ENCODE assay signal across 12 cellular contexts in the genomic region with DNA sequence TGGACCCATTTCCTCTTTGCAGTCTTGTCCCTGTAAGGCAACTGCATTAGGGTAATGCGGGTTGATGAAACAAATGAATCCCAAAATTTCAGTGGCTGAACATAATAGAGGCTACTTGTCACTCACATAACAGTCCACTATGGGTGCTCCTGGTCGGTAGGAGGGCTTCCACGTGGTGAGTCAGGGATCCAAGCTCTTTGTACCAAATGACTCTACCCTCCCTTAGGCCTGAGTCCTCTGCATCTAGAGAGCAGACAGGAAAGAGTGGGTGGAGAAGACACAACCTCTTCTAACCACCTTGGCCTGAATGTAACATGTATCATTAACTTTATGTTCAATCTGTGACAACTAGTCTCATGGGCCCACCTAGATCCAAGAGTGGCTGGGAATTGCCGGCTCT.
DNase-seq lines count a peak whose midpoint lies in the region; ATAC-seq and TF ChIP-seq lines count a peak whose summit lies in the region.
"Had no signal": no experiment of that assay in that cellular context is flagged by ENCODE, and none has a peak within 500 bp of the region (broad histone marks: within the 10 kb centered on the region; RNA-seq: fewer than 3 reads in every experiment).

No MANE protein-coding gene starts in this region.

- in situ Hi-C loops in KBM-7 (cut with MboI; ENCODE audit: low pct_unique_long_range_greater_than_20kb, low sequenced_read_pairs): no loop called here

- H3K27me3 Mint-ChIP-seq in type B pancreatic cell (no peaks in the 10 kb centered on the region), Caco-2 (ENCODE audit: insufficient read depth, unreplicated experiment) (no peaks in the 10 kb centered on the region)
- H3K27me3 Mint-ChIP-seq: activated B cell treated with CpG ODN at 0.5 μM for 24 hours had no signal

- no peaks in the 10 kb centered on the region for H3K79me2 ChIP-seq in osteoblast (ENCODE audit: insufficient read depth, low read length)

- CTCF ChIA-PET in Caco-2 (lab: Charles Lee): no interaction called here

- H3K36me3 ChIP-seq in osteoblast (ENCODE audit: insufficient read depth, low read length) (no peaks in the 10 kb centered on the region), Caco-2 (ENCODE audit: control insufficient read depth, insufficient read depth, low read length) (no peaks in the 10 kb centered on the region)

- ATAC-seq in GM18502 (IDR thresholded peaks at IDR 0.05; ENCODE audit: poor library complexity, unreplicated experiment): peak; percentile 69
- peak; percentile 61 for ATAC-seq in GM21360 (IDR thresholded peaks at IDR 0.05; ENCODE audit: unreplicated experiment)
- peak; percentile 71 for ATAC-seq in HG03520 (IDR thresholded peaks at IDR 0.05; ENCODE audit: unreplicated experiment)

- no peak overlapping the region for H3K4me2 ChIP-seq in osteoblast (ENCODE audit: insufficient read depth, low read length)

- TF ChIP-seq CTCF in osteoblast (IDR thresholded peaks at IDR 0.05; ENCODE audit: extremely low read depth, low read depth, low read length): no peak
- no peak for TF ChIP-seq CTCF in type B pancreatic cell (conservative IDR thresholded peaks at IDR 0.05)
- no peak for TF ChIP-seq CTCF in Caco-2 (IDR thresholded peaks at IDR 0.05; ENCODE audit: insufficient read depth in 1 of 2, low read depth in 1 of 2, low read length in 1 of 2, severe bottlenecking in 1 of 2, unreplicated experiment in 1 of 2)

- intact Hi-C loops in Caco-2 (cut with micrococcal nuclease; ENCODE audit: unreplicated experiment): no loop called here

- H3K36me3 Mint-ChIP-seq in type B pancreatic cell (no peaks in the 10 kb centered on the region), Caco-2 (ENCODE audit: insufficient read depth, unreplicated experiment) (no peaks in the 10 kb centered on the region)

- H3K9me3 Mint-ChIP-seq in type B pancreatic cell: no peaks in the 10 kb centered on the region
- H3K9me3 Mint-ChIP-seq in Caco-2 (ENCODE audit: unreplicated experiment): no peaks in the 10 kb centered on the region
- H3K9me3 Mint-ChIP-seq: activated B cell treated with CpG ODN at 0.5 μM for 24 hours had no signal

- peak overlapping the region; percentile 7 for H2AFZ ChIP-seq in osteoblast (ENCODE audit: low read length)

- peak; percentile 65 for DNase-seq in osteoblast (ENCODE audit: insufficient read length, low spot score, missing footprints)
- no peak for DNase-seq in COLO829 (ENCODE audit: low spot score)
- no peak for DNase-seq in KBM-7
- DNase-seq in type B pancreatic cell (ENCODE audit: extremely low spot score, unreplicated experiment): no peak
- DNase-seq in Caco-2: no peak
- DNase-seq: activated B cell treated with CpG ODN at 0.5 μM for 24 hours, cerebellar nuclear complex, NCI-H1092, OCI-M1 had no signal

- H3K9me3 ChIP-seq in osteoblast (ENCODE audit: low read depth, low read length) (no peaks in the 10 kb centered on the region), Caco-2 (no peaks in the 10 kb centered on the region)

- H3K4me1 Mint-ChIP-seq in type B pancreatic cell (ENCODE audit: unreplicated experiment): peaks cover 28% of the 10 kb centered on the region
- H3K4me1 Mint-ChIP-seq in Caco-2 (ENCODE audit: low read depth, unreplicated experiment): peaks cover 7% of the 10 kb centered on the region
- H3K4me1 Mint-ChIP-seq: activated B cell treated with CpG ODN at 0.5 μM for 24 hours had no signal

- no peak overlapping the region for H3K4me3 Mint-ChIP-seq in type B pancreatic cell
- H3K4me3 Mint-ChIP-seq in Caco-2 (ENCODE audit: unreplicated experiment): no peak overlapping the region
- H3K4me3 Mint-ChIP-seq: activated B cell treated with CpG ODN at 0.5 μM for 24 hours had no signal

- POLR2A ChIA-PET in Caco-2 (lab: Charles Lee): interaction anchor here (1.0 kb wide), 1 partner anchor 348 kb away, joined by 4 read pairs; a partner anchor contains a TSS

- H3K4me1 ChIP-seq in osteoblast (ENCODE audit: insufficient read depth, low read length): peaks cover 6% of the 10 kb centered on the region
- H3K4me1 ChIP-seq in Caco-2: peaks cover 7% of the 10 kb centered on the region

- no peak overlapping the region for H3K27ac ChIP-seq in osteoblast (ENCODE audit: low read depth, low read length)

- H3K27me3 ChIP-seq in osteoblast (ENCODE audit: insufficient read depth, low read length) (no peaks in the 10 kb centered on the region), Caco-2 (replicated peaks; ENCODE audit: control insufficient read depth, insufficient read depth, low read length) (no peaks in the 10 kb centered on the region)

- H3K27ac Mint-ChIP-seq in type B pancreatic cell (no peak overlapping the region), Caco-2 (ENCODE audit: unreplicated experiment) (no peak overlapping the region)
- H3K27ac Mint-ChIP-seq: activated B cell treated with CpG ODN at 0.5 μM for 24 hours had no signal

- no TSS peak for BruUV-seq in Caco-2 (replicated peaks; lab: Mats Ljungman, UMichigan)

- H4K20me1 ChIP-seq in osteoblast (ENCODE audit: insufficient read depth, low read length): no peaks in the 10 kb centered on the region

- H3K4me3 ChIP-seq in osteoblast (ENCODE audit: insufficient read depth, low read length) (no peak overlapping the region), Caco-2 (ENCODE audit: low read depth, low read length) (no peak overlapping the region)
